ENCODE assay signal across 27 cellular contexts in genomic region chr11:67098799-67099198, GRCh38. TPM values are rescaled to one million over a fixed set of nuclear protein-coding genes. Genes with fewer than 3 reads are reported as not detected.
DNase-seq lines count a peak whose midpoint lies in the region; ATAC-seq, FAIRE-seq and TF ChIP-seq lines count a peak whose summit lies in the region.
"Had no signal": no experiment of that assay in that cellular context is flagged by ENCODE, and none has a peak within 500 bp of the region (broad histone marks: within the 10 kb centered on the region; RNA-seq: fewer than 3 reads in every experiment).

No MANE protein-coding gene starts in this region.

- no peaks in the 10 kb centered on the region for H3K36me3 Mint-ChIP-seq in CD4-positive, alpha-beta T cell (ENCODE audit: low read depth)
- no peaks in the 10 kb centered on the region for H3K36me3 Mint-ChIP-seq in central memory CD8-positive, alpha-beta T cell (ENCODE audit: insufficient read depth)
- H3K36me3 Mint-ChIP-seq in nephron progenitor cell (ENCODE audit: low read depth), result no peaks in the 10 kb centered on the region
- H3K36me3 Mint-ChIP-seq: activated CD4-positive, alpha-beta memory T cell treated with anti-CD3 and anti-CD28 coated beads for 36 hours; type B pancreatic cell had no signal

- CTCF ChIA-PET in CD4-positive, alpha-beta T cell (lab: Charles Lee), result interaction anchor here (0.6 kb wide), 1 partner anchor 1420 kb away, joined by 3 read pairs; no protein-coding TSS in a partner anchor

- H3K27ac ChIP-seq in CD4-positive, alpha-beta T cell (ENCODE audit: low read depth, low read length), result no peak overlapping the region
- H3K27ac ChIP-seq: brain microvascular endothelial cell, gastrocnemius medialis, hepatocyte, sigmoid colon had no signal

- no peak for DNase-seq in CD4-positive, alpha-beta T cell
- DNase-seq in GM12891 (ENCODE audit: insufficient read length, low spot score) (no peak), nephron progenitor cell (no peak), SW 1271 (lab: John Stamatoyannopoulos, UW) (no peak), NCI-H128 (lab: John Stamatoyannopoulos, UW; ENCODE audit: unreplicated experiment) (no peak)
- DNase-seq in central memory CD8-positive, alpha-beta T cell (ENCODE audit: low spot score in 2 of 2), result no peak
- DNase-seq: activated CD4-positive, alpha-beta memory T cell treated with anti-CD3 and anti-CD28 coated beads for 36 hours; activated naive CD4-positive, alpha-beta T cell treated with anti-CD3 and anti-CD28 coated beads, Interleukin-2, amount 10 ng/mL, durations not matched to agents 7 days and 5 days; amygdala; brain microvascular endothelial cell; C1 segment of cervical spinal cord; gastrocnemius medialis; KBM-7; NCI-H1092; NCI-H187 treated with DMSO at 0.1 percent for 48 hours; NCI-H2171 treated with DMSO at 0.1 percent for 48 hours; NCI-H510A; sigmoid colon; stimulated activated CD4-positive, alpha-beta T cell treated with anti-CD3 and anti-CD28 coated beads, Interleukin-4, amount 100 ng/mL, for 24 hours had no signal

- ATAC-seq in CD4-positive, alpha-beta T cell (ENCODE audit: poor library complexity), result no peak
- no peak for ATAC-seq in central memory CD8-positive, alpha-beta T cell (replicated peaks; ENCODE audit: extremely low read depth, poor library complexity, severe bottlenecking)
- ATAC-seq in HG02885 (IDR thresholded peaks at IDR 0.05; ENCODE audit: poor library complexity, unreplicated experiment), result no peak
- ATAC-seq: GM23338 had no signal

- intact Hi-C loops in CD4-positive, alpha-beta T cell (cut with DNase I, micrococcal nuclease), result loop anchor here in 1 of 2 experiments (5.0 kb wide), 1 partner anchor 69 kb away; no protein-coding TSS in a partner anchor

- peaks cover 27% of the 10 kb centered on the region for H3K4me1 Mint-ChIP-seq in CD4-positive, alpha-beta T cell (ENCODE audit: low read depth)
- H3K4me1 Mint-ChIP-seq in central memory CD8-positive, alpha-beta T cell, result peaks cover 12% of the 10 kb centered on the region
- H3K4me1 Mint-ChIP-seq in nephron progenitor cell, result peaks cover 32% of the 10 kb centered on the region

- H3K9me3 ChIP-seq in CD4-positive, alpha-beta T cell (ENCODE audit: control insufficient read depth, low read length), result no peaks in the 10 kb centered on the region
- H3K9me3 ChIP-seq: gastrocnemius medialis, sigmoid colon had no signal

- FAIRE-seq in GM12891 (lab: Jason Lieb, UNC), result peak; percentile 9
- FAIRE-seq: GM19239, TTC549 had no signal

- no peak for TF ChIP-seq CTCF in CD4-positive, alpha-beta T cell (IDR thresholded peaks at IDR 0.05)
- no peak for TF ChIP-seq CTCF in nephron progenitor cell (IDR thresholded peaks at IDR 0.05)

- no peaks in the 10 kb centered on the region for H3K27me3 Mint-ChIP-seq in CD4-positive, alpha-beta T cell
- H3K27me3 Mint-ChIP-seq in central memory CD8-positive, alpha-beta T cell, result no peaks in the 10 kb centered on the region
- H3K27me3 Mint-ChIP-seq in nephron progenitor cell (ENCODE audit: low read depth, poor library complexity), result peaks cover 18% of the 10 kb centered on the region
- H3K27me3 Mint-ChIP-seq: activated CD4-positive, alpha-beta memory T cell treated with anti-CD3 and anti-CD28 coated beads for 36 hours; type B pancreatic cell had no signal

- H3K9me3 Mint-ChIP-seq in CD4-positive, alpha-beta T cell, result no peaks in the 10 kb centered on the region
- no peaks in the 10 kb centered on the region for H3K9me3 Mint-ChIP-seq in central memory CD8-positive, alpha-beta T cell
- H3K9me3 Mint-ChIP-seq in nephron progenitor cell, result no peaks in the 10 kb centered on the region
- H3K9me3 Mint-ChIP-seq: activated CD4-positive, alpha-beta memory T cell treated with anti-CD3 and anti-CD28 coated beads for 36 hours; activated naive CD4-positive, alpha-beta T cell treated with anti-CD3 and anti-CD28 coated beads, Interleukin-2, amount 10 ng/mL, durations not matched to agents 7 days and 5 days; GM23338; type B pancreatic cell had no signal

- peak overlapping the region; percentile 73 for H3K27ac Mint-ChIP-seq in CD4-positive, alpha-beta T cell
- H3K27ac Mint-ChIP-seq in central memory CD8-positive, alpha-beta T cell (ENCODE audit: low read depth), result peak overlapping the region; percentile 72
- H3K27ac Mint-ChIP-seq in nephron progenitor cell, result peak overlapping the region; percentile 31
- H3K27ac Mint-ChIP-seq: activated CD4-positive, alpha-beta memory T cell treated with anti-CD3 and anti-CD28 coated beads for 36 hours; GM23338; type B pancreatic cell had no signal

- no peaks in the 10 kb centered on the region for H3K27me3 ChIP-seq in CD4-positive, alpha-beta T cell (ENCODE audit: control insufficient read depth, insufficient read depth, low read length)
- H3K27me3 ChIP-seq: brain microvascular endothelial cell, gastrocnemius medialis, hepatocyte, sigmoid colon had no signal

- H3K4me3 Mint-ChIP-seq in CD4-positive, alpha-beta T cell, result no peak overlapping the region
- no peak overlapping the region for H3K4me3 Mint-ChIP-seq in central memory CD8-positive, alpha-beta T cell
- H3K4me3 Mint-ChIP-seq in nephron progenitor cell, result no peak overlapping the region
- H3K4me3 Mint-ChIP-seq: activated CD4-positive, alpha-beta memory T cell treated with anti-CD3 and anti-CD28 coated beads for 36 hours; activated naive CD4-positive, alpha-beta T cell treated with anti-CD3 and anti-CD28 coated beads, Interleukin-2, amount 10 ng/mL, durations not matched to agents 7 days and 5 days; GM23338; type B pancreatic cell had no signal

- POLR2A ChIA-PET in CD4-positive, alpha-beta T cell (lab: Charles Lee), result interaction anchor here (1.2 kb wide), 1 partner anchor 20 kb away, joined by 5 read pairs; the partner anchor contains the start of gene KDM2A

- TF ChIP-seq POLR2A in GM12891 (IDR thresholded peaks at IDR 0.05; ENCODE audit: low read depth, low read length), result no peak

TF ChIP-seq in GM12891, 5 proteins besides CTCF, POLR2A, EP300 and RAD21:
- TF ChIP-seq POLR2AphosphoS5 (IDR thresholded peaks at IDR 0.05; ENCODE audit: low read depth, low read length), result no peak
- no peak for TF ChIP-seq POU2F2 (IDR thresholded peaks at IDR 0.05; ENCODE audit: low read depth, low read length)
- TF ChIP-seq PAX5 (IDR thresholded peaks at IDR 0.05; ENCODE audit: insufficient read depth, low read length, severe bottlenecking), result no peak
- TF ChIP-seq TAF1 (IDR thresholded peaks at IDR 0.05; ENCODE audit: low read depth, low read length), result no peak
- TF ChIP-seq SPI1 (IDR thresholded peaks at IDR 0.05; ENCODE audit: low read depth, low read length), result no peak

RNA-seq across cellular contexts. Expression of gene KDM2A, which starts 20.3 kb away (rescaled TPM):
- 100 to 1,000 TPM; 410 to 412 TPM for total RNA-seq in CD4-positive, alpha-beta T cell
- 42.6 TPM for polyA plus RNA-seq in GM12891 (2012; ENCODE audit: low read depth, missing spikeins)

RNA-seq across cellular contexts. Expression of gene RHOD, which starts 42.2 kb away (rescaled TPM):
- not detected for total RNA-seq in CD4-positive, alpha-beta T cell
- 0.18 TPM for polyA plus RNA-seq in GM12891 (2012; ENCODE audit: low read depth, missing spikeins)
- total RNA-seq: Daoy, SK-MEL-5 had no signal
